In the genomic region with DNA sequence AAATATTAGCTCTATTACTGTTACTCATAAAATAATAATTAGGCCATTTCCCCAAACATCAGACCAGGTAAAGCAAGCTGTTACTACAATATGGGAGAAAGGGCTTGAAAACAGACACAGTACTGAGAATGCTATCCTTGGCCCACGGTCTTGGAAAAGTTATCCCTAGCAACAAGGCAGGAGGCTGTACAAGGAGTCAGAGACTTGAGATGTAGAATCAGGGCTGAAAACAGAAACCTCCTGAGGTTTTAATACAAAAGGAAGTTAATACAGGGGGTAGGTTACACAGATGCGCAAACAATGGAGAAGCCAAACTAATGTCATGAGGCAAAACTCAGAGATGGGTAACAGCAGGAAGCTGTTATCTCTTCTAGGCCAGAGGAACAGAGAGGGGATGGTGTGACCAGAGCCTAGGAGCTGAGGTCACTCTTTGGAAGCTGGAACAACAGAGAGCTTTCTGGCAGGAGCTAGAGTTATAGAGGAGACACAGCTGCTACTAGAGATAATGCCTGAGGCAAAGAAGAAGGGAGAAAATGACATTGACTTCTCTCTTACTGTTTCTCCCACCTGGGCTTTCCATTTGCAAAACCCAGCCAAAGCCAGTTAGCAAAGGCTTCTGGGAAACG, we compare ENCODE assay signal across 2 cellular contexts.
TF ChIP-seq lines count a peak whose summit lies in the region.

No MANE protein-coding gene starts in this region.

TF ChIP-seq in GM23338, 12 proteins besides CTCF, POLR2A, EP300 and RAD21 (continued from another document):
- no peak for TF ChIP-seq STAT1 (IDR thresholded peaks at IDR 0.05; ENCODE audit: unreplicated experiment)
- TF ChIP-seq CREB1 (CRISPR knock-in tag; IDR thresholded peaks at IDR 0.05; ENCODE audit: low read depth) = no peak
- no peak for TF ChIP-seq ZNF331 (CRISPR knock-in tag; IDR thresholded peaks at IDR 0.05; ENCODE audit: low read depth)

TF ChIP-seq in K562, 482 proteins besides CTCF, POLR2A, EP300 and RAD21 (continued from another document):
- TF ChIP-seq, protein P1, sequence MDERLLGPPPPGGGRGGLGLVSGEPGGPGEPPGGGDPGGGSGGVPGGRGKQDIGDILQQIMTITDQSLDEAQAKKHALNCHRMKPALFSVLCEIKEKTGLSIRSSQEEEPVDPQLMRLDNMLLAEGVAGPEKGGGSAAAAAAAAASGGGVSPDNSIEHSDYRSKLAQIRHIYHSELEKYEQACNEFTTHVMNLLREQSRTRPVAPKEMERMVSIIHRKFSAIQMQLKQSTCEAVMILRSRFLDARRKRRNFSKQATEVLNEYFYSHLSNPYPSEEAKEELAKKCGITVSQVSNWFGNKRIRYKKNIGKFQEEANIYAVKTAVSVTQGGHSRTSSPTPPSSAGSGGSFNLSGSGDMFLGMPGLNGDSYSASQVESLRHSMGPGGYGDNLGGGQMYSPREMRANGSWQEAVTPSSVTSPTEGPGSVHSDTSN (CRISPR knock-in tag; IDR thresholded peaks at IDR 0.05; ENCODE audit: low read depth) = no peak
- TF ChIP-seq, protein P1 (tag; conservative IDR thresholded peaks at IDR 0.05; ENCODE audit: low read depth) = peak; percentile 32; the same call in 1 of the 2 replicates
- TF ChIP-seq CBFA2T2 (conservative IDR thresholded peaks at IDR 0.05) (peak; percentile 85), POLR2AphosphoS5 (IDR thresholded peaks at IDR 0.05; ENCODE audit: control insufficient read depth, insufficient read depth, low read depth, low read length) (0 out of 2 replicates have a peak, but pooled peaks have one; percentile 31), NR2C1 (IDR thresholded peaks at IDR 0.05) (no peak), NR2C1 (tag; IDR thresholded peaks at IDR 0.05) (0 out of 2 replicates have a peak, but pooled peaks have one; percentile 8), DNMT1 (IDR thresholded peaks at IDR 0.05) (no peak), SMARCA4 (IDR thresholded peaks at IDR 0.05) (peak; percentile 65; the same call in 1 of the 2 replicates), GATA2 (CRISPR knock-in tag; IDR thresholded peaks at IDR 0.05) (no peak), MTA1 (IDR thresholded peaks at IDR 0.05; ENCODE audit: borderline replicate concordance) (no peak), TRIM24 (IDR thresholded peaks at IDR 0.05) (peak; percentile 34 to 61; a peak in 2 of 4 replicates), TAL1 (IDR thresholded peaks at IDR 0.05) (peak; percentile 85)
- TF ChIP-seq, protein P2, sequence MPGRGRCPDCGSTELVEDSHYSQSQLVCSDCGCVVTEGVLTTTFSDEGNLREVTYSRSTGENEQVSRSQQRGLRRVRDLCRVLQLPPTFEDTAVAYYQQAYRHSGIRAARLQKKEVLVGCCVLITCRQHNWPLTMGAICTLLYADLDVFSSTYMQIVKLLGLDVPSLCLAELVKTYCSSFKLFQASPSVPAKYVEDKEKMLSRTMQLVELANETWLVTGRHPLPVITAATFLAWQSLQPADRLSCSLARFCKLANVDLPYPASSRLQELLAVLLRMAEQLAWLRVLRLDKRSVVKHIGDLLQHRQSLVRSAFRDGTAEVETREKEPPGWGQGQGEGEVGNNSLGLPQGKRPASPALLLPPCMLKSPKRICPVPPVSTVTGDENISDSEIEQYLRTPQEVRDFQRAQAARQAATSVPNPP (IDR thresholded peaks at IDR 0.05; ENCODE audit: borderline replicate concordance, insufficient read depth, insufficient read length) = no peak
- TF ChIP-seq, protein P3, sequence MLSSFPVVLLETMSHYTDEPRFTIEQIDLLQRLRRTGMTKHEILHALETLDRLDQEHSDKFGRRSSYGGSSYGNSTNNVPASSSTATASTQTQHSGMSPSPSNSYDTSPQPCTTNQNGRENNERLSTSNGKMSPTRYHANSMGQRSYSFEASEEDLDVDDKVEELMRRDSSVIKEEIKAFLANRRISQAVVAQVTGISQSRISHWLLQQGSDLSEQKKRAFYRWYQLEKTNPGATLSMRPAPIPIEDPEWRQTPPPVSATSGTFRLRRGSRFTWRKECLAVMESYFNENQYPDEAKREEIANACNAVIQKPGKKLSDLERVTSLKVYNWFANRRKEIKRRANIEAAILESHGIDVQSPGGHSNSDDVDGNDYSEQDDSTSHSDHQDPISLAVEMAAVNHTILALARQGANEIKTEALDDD (IDR thresholded peaks at IDR 0.05) = no peak
